ENCODE assay signal across 12 cellular contexts in genomic region chr1:201553496-201554166, GRCh38. TPM values are rescaled to one million over a fixed set of nuclear protein-coding genes. Genes with fewer than 3 reads are reported as not detected.
DNase-seq lines count a peak whose midpoint lies in the region; ATAC-seq and TF ChIP-seq lines count a peak whose summit lies in the region.
"Had no signal": no experiment of that assay in that cellular context is flagged by ENCODE, and none has a peak within 500 bp of the region (broad histone marks: within the 10 kb centered on the region; RNA-seq: fewer than 3 reads in every experiment).

No MANE protein-coding gene starts in this region.

- WGBS in heart right ventricle, 2 donors, result 48 to 60% methylated on average over 8 of the region's 8 CpGs
- 53 to 56% methylated on average over 8 of the region's 8 CpGs for WGBS in upper lobe of left lung, 2 donors

- H3K9me3 ChIP-seq in heart right ventricle (no peaks in the 10 kb centered on the region), upper lobe of left lung (no peaks in the 10 kb centered on the region)

- H3K36me3 ChIP-seq in heart right ventricle (no peaks in the 10 kb centered on the region), upper lobe of left lung (no peaks in the 10 kb centered on the region)

- H3K4me1 ChIP-seq in heart right ventricle (peaks cover 11 to 84% (median 71%) of the 10 kb centered on the region in 9 donors), upper lobe of left lung (peaks cover 28 to 59% (median 46%) of the 10 kb centered on the region in 4 donors)

- H3K27ac Mint-ChIP-seq in nephron, result peak overlapping the region in 2 of 3 experiments; percentile 1 to 52
- H3K27ac Mint-ChIP-seq in natural killer cell treated with Interleukin-12 subunit alpha and Interleukin-12 subunit beta and Interleukin-15 and Interleukin-18, amount 100 ng/mL, for 72 hours, result no peak overlapping the region
- no peak overlapping the region for H3K27ac Mint-ChIP-seq in stimulated activated naive B cell treated with anti-CD40 and anti-IgM and Interleukin-4, amounts not matched to agents 10 μg/mL and 1 μg/mL and 100 μg/mL, for 72 hours

- ATAC-seq in heart right ventricle (peak in 3 of 8 donors; percentile 4 to 15 (median 9)), upper lobe of left lung (ENCODE audit: low FRiP score in 2 of 2) (no peak), GM18909 (IDR thresholded peaks at IDR 0.05; ENCODE audit: poor library complexity, unreplicated experiment) (no peak)
- no peak for ATAC-seq in natural killer cell treated with Interleukin-12 subunit alpha and Interleukin-12 subunit beta and Interleukin-15 and Interleukin-18, amount 100 ng/mL, for 72 hours
- ATAC-seq in stimulated activated naive B cell treated with anti-CD40 and anti-IgM and Interleukin-4, amounts not matched to agents 10 μg/mL and 1 μg/mL and 100 μg/mL, for 72 hours (replicated peaks), result no peak

- peaks cover 12% of the 10 kb centered on the region for H3K27me3 Mint-ChIP-seq in nephron (ENCODE audit: low read depth)
- peaks cover 9 to 18% of the 10 kb centered on the region in 2 donors for H3K27me3 Mint-ChIP-seq in natural killer cell treated with Interleukin-12 subunit alpha and Interleukin-12 subunit beta and Interleukin-15 and Interleukin-18, amount 100 ng/mL, for 72 hours
- H3K27me3 Mint-ChIP-seq in stimulated activated naive B cell treated with anti-CD40 and anti-IgM and Interleukin-4, amounts not matched to agents 10 μg/mL and 1 μg/mL and 100 μg/mL, for 72 hours, result peaks cover 4 to 5% of the 10 kb centered on the region in 2 donors

- no peaks in the 10 kb centered on the region for H3K27me3 ChIP-seq in heart right ventricle
- H3K27me3 ChIP-seq in upper lobe of left lung, result no peaks in the 10 kb centered on the region

- TF ChIP-seq EP300 in upper lobe of left lung (IDR thresholded peaks at IDR 0.05), result peak in 1 of 4 donors; percentile 15

- no peak for TF ChIP-seq POLR2A in upper lobe of left lung (IDR thresholded peaks at IDR 0.05)

- H3K27ac ChIP-seq in heart right ventricle, result peak overlapping the region in 9 of 10 donors; percentile 46 to 87 (median 70)
- H3K27ac ChIP-seq in upper lobe of left lung, result peak overlapping the region; percentile 72 to 84 (median 80)

- no peak overlapping the region for H3K4me3 Mint-ChIP-seq in nephron
- no peak overlapping the region for H3K4me3 Mint-ChIP-seq in natural killer cell treated with Interleukin-12 subunit alpha and Interleukin-12 subunit beta and Interleukin-15 and Interleukin-18, amount 100 ng/mL, for 72 hours
- H3K4me3 Mint-ChIP-seq in stimulated activated naive B cell treated with anti-CD40 and anti-IgM and Interleukin-4, amounts not matched to agents 10 μg/mL and 1 μg/mL and 100 μg/mL, for 72 hours, result no peak overlapping the region

- intact Hi-C loops in heart right ventricle (cut with DNase I) (loop anchor here in 1 of 10 donors (2.0 kb wide), 1 partner anchor 13 kb away; no protein-coding TSS in a partner anchor), cardiac septum (cut with DNase I) (no loop called here)

- H3K4me3 ChIP-seq in heart right ventricle (no peak overlapping the region), upper lobe of left lung (no peak overlapping the region)

- TF ChIP-seq CTCF in heart right ventricle (IDR thresholded peaks at IDR 0.05) (no peak), nephron (IDR thresholded peaks at IDR 0.05; ENCODE audit: unreplicated experiment in 3 of 3) (no peak), upper lobe of left lung (IDR thresholded peaks at IDR 0.05) (no peak)

- peaks cover 39% of the 10 kb centered on the region for H3K4me1 Mint-ChIP-seq in nephron
- no peaks in the 10 kb centered on the region for H3K4me1 Mint-ChIP-seq in natural killer cell treated with Interleukin-12 subunit alpha and Interleukin-12 subunit beta and Interleukin-15 and Interleukin-18, amount 100 ng/mL, for 72 hours (ENCODE audit: low read depth in 2 of 2)
- no peaks in the 10 kb centered on the region for H3K4me1 Mint-ChIP-seq in stimulated activated naive B cell treated with anti-CD40 and anti-IgM and Interleukin-4, amounts not matched to agents 10 μg/mL and 1 μg/mL and 100 μg/mL, for 72 hours

- H3K36me3 Mint-ChIP-seq in nephron (ENCODE audit: low read depth), result no peaks in the 10 kb centered on the region
- no peaks in the 10 kb centered on the region for H3K36me3 Mint-ChIP-seq in natural killer cell treated with Interleukin-12 subunit alpha and Interleukin-12 subunit beta and Interleukin-15 and Interleukin-18, amount 100 ng/mL, for 72 hours
- no peaks in the 10 kb centered on the region for H3K36me3 Mint-ChIP-seq in stimulated activated naive B cell treated with anti-CD40 and anti-IgM and Interleukin-4, amounts not matched to agents 10 μg/mL and 1 μg/mL and 100 μg/mL, for 72 hours

- H3K9me3 Mint-ChIP-seq in nephron, result no peaks in the 10 kb centered on the region
- H3K9me3 Mint-ChIP-seq in natural killer cell treated with Interleukin-12 subunit alpha and Interleukin-12 subunit beta and Interleukin-15 and Interleukin-18, amount 100 ng/mL, for 72 hours, result no peaks in the 10 kb centered on the region
- no peaks in the 10 kb centered on the region for H3K9me3 Mint-ChIP-seq in stimulated activated naive B cell treated with anti-CD40 and anti-IgM and Interleukin-4, amounts not matched to agents 10 μg/mL and 1 μg/mL and 100 μg/mL, for 72 hours

- DNase-seq in heart right ventricle, result no peak
- DNase-seq in cardiac septum (ENCODE audit: low spot score), result no peak
- DNase-seq in dermis blood vessel endothelial cell, result peak; percentile 34
- DNase-seq in upper lobe of left lung, result no peak
- no peak for DNase-seq in natural killer cell treated with Interleukin-12 subunit alpha and Interleukin-12 subunit beta and Interleukin-15 and Interleukin-18, amount 100 ng/mL, for 72 hours (ENCODE audit: low spot score)
- no peak for DNase-seq in stimulated activated naive B cell treated with anti-CD40 and anti-IgM and Interleukin-4, amounts not matched to agents 10 μg/mL and 1 μg/mL and 100 μg/mL, for 72 hours
- DNase-seq: activated CD4-positive, alpha-beta T cell treated with anti-CD3 and anti-CD28 coated beads, Interleukin-2, amount 50 U/mL, for 4 hours; activated effector memory CD4-positive, alpha-beta T cell treated with Interleukin-2 at 50 U/mL for 16 hours; NCI-H2107; NK-92 treated with Interleukin-12 subunit alpha and Interleukin-12 subunit beta, amount 100 ng/mL, for 24 hours had no signal

RNA-seq across cellular contexts. Expression of gene NAV1, which starts 14.7 kb away (rescaled TPM):
- total RNA-seq in heart right ventricle (100 to 1,000 TPM in 3 of 10 donors, 10 to 100 TPM in 7; 29.5 to 111 (median 89.0) TPM), cardiac septum (86.6 TPM), dermis blood vessel endothelial cell (16.5 and 27.0 TPM in 2 replicates), upper lobe of left lung (10 to 100 TPM; 15.2 to 41.0 (median 24.1) TPM)
- 10 to 100 TPM; 13.7 to 61.5 TPM for polyA plus RNA-seq in heart right ventricle
- total RNA-seq in natural killer cell treated with Interleukin-12 subunit alpha and Interleukin-12 subunit beta and Interleukin-15 and Interleukin-18, amount 100 ng/mL, for 72 hours, result 1 to 10 TPM in 1 of 2 donors, under 1 TPM in 1; 0.21 to 1.2 TPM

RNA-seq across cellular contexts. Expression of gene CSRP1, which starts 46.7 kb away (rescaled TPM):
- total RNA-seq in heart right ventricle (100 to 1,000 TPM in 1 of 10 donors, 10 to 100 TPM in 9; 48.1 to 103 (median 58.9) TPM), cardiac septum (71.7 TPM), dermis blood vessel endothelial cell (256 and 443 TPM in 2 replicates), upper lobe of left lung (100 to 1,000 TPM; 200 to 495 (median 327) TPM)
- 100 to 1,000 TPM in 1 of 2 donors, 10 to 100 TPM in 1; 74.5 to 104 TPM for polyA plus RNA-seq in heart right ventricle
- total RNA-seq in natural killer cell treated with Interleukin-12 subunit alpha and Interleukin-12 subunit beta and Interleukin-15 and Interleukin-18, amount 100 ng/mL, for 72 hours, result 10 to 100 TPM; 41.6 to 57.8 TPM

Comparison
In these comparisons a context has a peak if more than half of its experiments do, and no peak if none do; other contexts are left out.
1. H3K27ac Mint-ChIP-seq: peak in nephron (2 of 3); none in natural killer cell treated with Interleukin-12 subunit alpha and Interleukin-12 subunit beta and Interleukin-15 and Interleukin-18, amount 100 ng/mL, for 72 hours (0 of 2) and stimulated activated naive B cell treated with anti-CD40 and anti-IgM and Interleukin-4, amounts not matched to agents 10 μg/mL and 1 μg/mL and 100 μg/mL, for 72 hours (single experiment).